9 cellular contexts compared by ENCODE assay signal in genomic region chr2:10057231-10058107, GRCh38. TPM values are rescaled to one million over a fixed set of nuclear protein-coding genes. Genes with fewer than 3 reads are reported as not detected.
DNase-seq lines count a peak whose midpoint lies in the region; ATAC-seq and TF ChIP-seq lines count a peak whose summit lies in the region.
"Had no signal": no experiment of that assay in that cellular context is flagged by ENCODE, and none has a peak within 500 bp of the region (broad histone marks: within the 10 kb centered on the region; RNA-seq: fewer than 3 reads in every experiment).

No MANE protein-coding gene starts in this region.

- no peaks in the 10 kb centered on the region for H3K27me3 Mint-ChIP-seq in activated CD4-positive, alpha-beta T cell treated with anti-CD3 and anti-CD28 coated beads, Interleukin-2, amount 10 ng/mL, durations not matched to agents 7 days and 5 days
- H3K27me3 Mint-ChIP-seq in neural crest cell (ENCODE audit: low read depth), result peaks cover 2% of the 10 kb centered on the region

- H3K27ac Mint-ChIP-seq in activated CD4-positive, alpha-beta T cell treated with anti-CD3 and anti-CD28 coated beads, Interleukin-2, amount 10 ng/mL, durations not matched to agents 7 days and 5 days, result no peak overlapping the region
- H3K27ac Mint-ChIP-seq in neural crest cell (ENCODE audit: unreplicated experiment), result no peak overlapping the region

- no peak for TF ChIP-seq EP300 in esophagus muscularis mucosa (IDR thresholded peaks at IDR 0.05)

- H3K36me3 Mint-ChIP-seq in activated CD4-positive, alpha-beta T cell treated with anti-CD3 and anti-CD28 coated beads, Interleukin-2, amount 10 ng/mL, durations not matched to agents 7 days and 5 days (ENCODE audit: low read depth), result peaks cover 8% of the 10 kb centered on the region
- peaks cover 3% of the 10 kb centered on the region for H3K36me3 Mint-ChIP-seq in neural crest cell (ENCODE audit: low read depth)

- intact Hi-C loops in esophagus muscularis mucosa (cut with DNase I), result no loop called here

- no peak overlapping the region for H3K4me3 Mint-ChIP-seq in activated CD4-positive, alpha-beta T cell treated with anti-CD3 and anti-CD28 coated beads, Interleukin-2, amount 10 ng/mL, durations not matched to agents 7 days and 5 days
- H3K4me3 Mint-ChIP-seq in neural crest cell, result peak overlapping the region; percentile 32

- peak; percentile 51 for DNase-seq in activated CD4-positive, alpha-beta T cell treated with anti-CD3 and anti-CD28 coated beads for 48 hours
- no peak for DNase-seq in activated CD4-positive, alpha-beta T cell treated with anti-CD3 and anti-CD28 coated beads, Interleukin-2, amount 10 ng/mL, durations not matched to agents 7 days and 5 days
- DNase-seq in SK-N-DZ (ENCODE audit: low spot score) (peak; percentile 43), esophagus muscularis mucosa (ENCODE audit: extremely low spot score) (no peak), neural crest cell (ENCODE audit: low read depth, low spot score) (peak; percentile 26), middle frontal gyrus (ENCODE audit: extremely low spot score, low spot score) (no peak)
- DNase-seq: DND-41 had no signal

- H3K4me1 Mint-ChIP-seq in activated CD4-positive, alpha-beta T cell treated with anti-CD3 and anti-CD28 coated beads, Interleukin-2, amount 10 ng/mL, durations not matched to agents 7 days and 5 days, result peaks cover 5% of the 10 kb centered on the region
- peaks cover 9% of the 10 kb centered on the region for H3K4me1 Mint-ChIP-seq in neural crest cell

- CTCF ChIA-PET in activated CD4-positive, alpha-beta T cell treated with anti-CD3 and anti-CD28 coated beads, Interleukin-2, amount 10 ng/mL, durations not matched to agents 7 days and 5 days (lab: Charles Lee), result interaction anchor here (0.9 to 3.2 kb wide), 7 partner anchors 9 to 243 kb away, joined by 3 to 18 read pairs (median 6); no protein-coding TSS in a partner anchor

- no peak for TF ChIP-seq POLR2A in esophagus muscularis mucosa (IDR thresholded peaks at IDR 0.05; ENCODE audit: low read depth)

- ATAC-seq in HG03196 (IDR thresholded peaks at IDR 0.05; ENCODE audit: unreplicated experiment) (no peak), GM19395 (IDR thresholded peaks at IDR 0.05; ENCODE audit: unreplicated experiment) (no peak)

- TF ChIP-seq CTCF in esophagus muscularis mucosa (IDR thresholded peaks at IDR 0.05), result no peak
- TF ChIP-seq CTCF in neural crest cell (conservative IDR thresholded peaks at IDR 0.05), result no peak

- H3K9me3 ChIP-seq in esophagus muscularis mucosa, result no peaks in the 10 kb centered on the region

- peak overlapping the region; percentile 67 to 81 (median 68) for H3K27ac ChIP-seq in esophagus muscularis mucosa (replicated peaks in 1 of 4)

- no peaks in the 10 kb centered on the region for H3K9me3 Mint-ChIP-seq in activated CD4-positive, alpha-beta T cell treated with anti-CD3 and anti-CD28 coated beads, Interleukin-2, amount 10 ng/mL, durations not matched to agents 7 days and 5 days
- no peaks in the 10 kb centered on the region for H3K9me3 Mint-ChIP-seq in neural crest cell

- no peaks in the 10 kb centered on the region for H3K27me3 ChIP-seq in esophagus muscularis mucosa

- peaks cover 13 to 40% (median 32%) of the 10 kb centered on the region in 4 donors for H3K36me3 ChIP-seq in esophagus muscularis mucosa

- H3K4me1 ChIP-seq in esophagus muscularis mucosa, result peaks cover 43 to 63% (median 52%) of the 10 kb centered on the region in 4 donors

- WGBS in esophagus muscularis mucosa, result 42% methylated on average over 23 of the region's 28 CpGs

- H3K4me3 ChIP-seq in esophagus muscularis mucosa, result peak overlapping the region; percentile 34 to 44 (median 38)

- POLR2A ChIA-PET in activated CD4-positive, alpha-beta T cell treated with anti-CD3 and anti-CD28 coated beads, Interleukin-2, amount 10 ng/mL, durations not matched to agents 7 days and 5 days (lab: Charles Lee), result no interaction called here

RNA-seq across cellular contexts. Expression of gene KLF11, which starts 14.1 kb away (rescaled TPM):
- total RNA-seq in activated CD4-positive, alpha-beta T cell treated with anti-CD3 and anti-CD28 coated beads, Interleukin-2, amount 10 ng/mL, durations not matched to agents 7 days and 5 days, result 1 to 10 TPM; 7.2 to 8.6 TPM
- 0.61 and 0.80 TPM in 2 replicates for polyA plus RNA-seq in SK-N-DZ (2014; cell fraction: cytosol; rRNA removed)
- 0.29 and 0.32 TPM in 2 replicates for polyA plus RNA-seq in SK-N-DZ (2014; cell fraction: nucleus; rRNA removed)
- 10 to 100 TPM; 15.8 to 51.6 (median 33.9) TPM for total RNA-seq in esophagus muscularis mucosa
- total RNA-seq in neural crest cell, result 8.2 and 8.5 TPM in 2 replicates

RNA-seq across cellular contexts. Expression of gene CYS1, which starts 22.7 kb away (rescaled TPM):
- under 1 TPM; 0.15 to 0.17 TPM for total RNA-seq in activated CD4-positive, alpha-beta T cell treated with anti-CD3 and anti-CD28 coated beads, Interleukin-2, amount 10 ng/mL, durations not matched to agents 7 days and 5 days
- polyA plus RNA-seq in SK-N-DZ (2014; cell fraction: cytosol; rRNA removed), result not detected in 2 replicates
- polyA plus RNA-seq in SK-N-DZ (2014; cell fraction: nucleus; rRNA removed), result not detected in 2 replicates
- 10 to 100 TPM; 16.9 to 56.4 (median 35.4) TPM for total RNA-seq in esophagus muscularis mucosa
- not detected in 2 replicates for total RNA-seq in neural crest cell

Comparison
In these comparisons a context has a peak if more than half of its experiments do, and no peak if none do; other contexts are left out.
1. DNase-seq: peak in activated CD4-positive, alpha-beta T cell treated with anti-CD3 and anti-CD28 coated beads for 48 hours (single experiment), SK-N-DZ (single experiment) and neural crest cell (single experiment); none in activated CD4-positive, alpha-beta T cell treated with anti-CD3 and anti-CD28 coated beads, Interleukin-2, amount 10 ng/mL, durations not matched to agents 7 days and 5 days (single experiment), esophagus muscularis mucosa (single experiment) and middle frontal gyrus (single experiment).
2. RNA of gene CYS1, which starts 22.7 kb away (total RNA-seq): 16.9 to 56.4 TPM in esophagus muscularis mucosa; 0.15 to 0.17 TPM in activated CD4-positive, alpha-beta T cell treated with anti-CD3 and anti-CD28 coated beads, Interleukin-2, amount 10 ng/mL, durations not matched to agents 7 days and 5 days and not detected in neural crest cell; every median in the first group is over 10 times any median in the second.